In the genomic region with DNA sequence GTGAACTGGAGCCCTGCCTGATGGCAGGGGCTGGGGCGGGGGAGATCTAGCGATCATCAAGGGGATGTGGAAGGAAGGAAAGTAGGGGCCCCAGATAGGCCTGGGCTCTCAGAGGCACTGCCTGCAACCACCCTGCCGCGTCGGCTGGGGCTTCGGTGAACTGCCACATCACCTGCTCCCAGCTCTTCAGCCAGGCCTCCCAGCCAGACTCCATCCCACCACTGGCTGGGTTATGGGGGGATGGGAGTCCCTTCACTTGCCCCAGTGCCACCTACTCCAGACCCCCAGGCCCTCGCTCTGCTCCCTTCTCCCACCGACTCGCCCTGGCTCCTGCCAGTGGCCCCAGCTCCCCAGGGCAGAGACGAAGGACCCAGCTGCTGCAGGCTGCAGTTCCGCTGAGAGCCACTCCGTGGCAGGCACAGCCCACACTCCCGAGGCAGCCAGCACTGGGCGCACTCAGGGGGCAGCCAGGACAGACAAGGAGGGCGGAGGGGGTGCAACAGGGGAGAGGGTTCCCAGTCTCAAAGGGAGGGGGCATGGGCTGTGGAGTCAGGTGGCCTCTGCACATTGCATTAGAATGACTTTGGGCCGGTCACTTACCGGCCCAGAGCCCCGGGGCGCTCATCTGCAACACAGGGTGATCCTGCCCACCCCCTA, we compare ENCODE assay signal across 1 cellular context.
TF ChIP-seq lines count a peak whose summit lies in the region.

No MANE protein-coding gene starts in this region.

TF ChIP-seq in K562, 482 proteins besides CTCF, POLR2A, EP300 and RAD21 (continued from another document and continues in another):
- TF ChIP-seq, protein P1, sequence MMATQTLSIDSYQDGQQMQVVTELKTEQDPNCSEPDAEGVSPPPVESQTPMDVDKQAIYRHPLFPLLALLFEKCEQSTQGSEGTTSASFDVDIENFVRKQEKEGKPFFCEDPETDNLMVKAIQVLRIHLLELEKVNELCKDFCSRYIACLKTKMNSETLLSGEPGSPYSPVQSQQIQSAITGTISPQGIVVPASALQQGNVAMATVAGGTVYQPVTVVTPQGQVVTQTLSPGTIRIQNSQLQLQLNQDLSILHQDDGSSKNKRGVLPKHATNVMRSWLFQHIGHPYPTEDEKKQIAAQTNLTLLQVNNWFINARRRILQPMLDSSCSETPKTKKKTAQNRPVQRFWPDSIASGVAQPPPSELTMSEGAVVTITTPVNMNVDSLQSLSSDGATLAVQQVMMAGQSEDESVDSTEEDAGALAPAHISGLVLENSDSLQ (IDR thresholded peaks at IDR 0.05), result 0 out of 2 replicates have a peak, but pooled peaks have one; percentile 4
- TF ChIP-seq ATF7 (IDR thresholded peaks at IDR 0.05) (peak; percentile 58), POLR2AphosphoS5 (IDR thresholded peaks at IDR 0.05; ENCODE audit: control insufficient read depth, insufficient read depth, low read depth, low read length) (no peak), CBFB (CRISPR knock-in tag; IDR thresholded peaks at IDR 0.05) (peak; percentile 66; the same call in 1 of the 2 replicates), BRD9 (IDR thresholded peaks at IDR 0.05; ENCODE audit: low read depth, partially characterized antibody) (peak; percentile 87), PHF8 (IDR thresholded peaks at IDR 0.05; ENCODE audit: borderline replicate concordance, low read length) (peak; percentile 14; the same call in 1 of the 2 replicates), KDM5B (IDR thresholded peaks at IDR 0.05; ENCODE audit: insufficient replicate concordance, low read depth, low read length) (no peak), ILF3 (IDR thresholded peaks at IDR 0.05; ENCODE audit: borderline replicate concordance) (no peak), GATAD2A (IDR thresholded peaks at IDR 0.05) (0 out of 2 replicates have a peak, but pooled peaks have one; percentile 65), NCOA6 (IDR thresholded peaks at IDR 0.05) (no peak), ZNF175 (CRISPR knock-in tag; IDR thresholded peaks at IDR 0.05; ENCODE audit: low read depth) (0 out of 2 replicates have a peak, but pooled peaks have one; percentile 22), CXXC5 (CRISPR knock-in tag; IDR thresholded peaks at IDR 0.05) (peak; percentile 62), KLF13 (tag; IDR thresholded peaks at IDR 0.05; ENCODE audit: borderline replicate concordance, low read depth) (0 out of 2 replicates have a peak, but pooled peaks have one; percentile 16), CC2D1A (IDR thresholded peaks at IDR 0.05) (peak; percentile 89), HCFC1 (IDR thresholded peaks at IDR 0.05; ENCODE audit: low read depth, low read length) (peak; percentile 36; the same call in 1 of the 2 replicates), KDM1A (IDR thresholded peaks at IDR 0.05) (no peak), SMARCA4 (IDR thresholded peaks at IDR 0.05) (0 out of 2 replicates have a peak, but pooled peaks have one; percentile 12), MECOM (CRISPR knock-in tag; IDR thresholded peaks at IDR 0.05) (0 out of 2 replicates have a peak, but pooled peaks have one; percentile 14), CCNT2 (IDR thresholded peaks at IDR 0.05; ENCODE audit: borderline replicate concordance, extremely low read depth, insufficient read length, low read depth, low read length) (no peak), SMAD1 (IDR thresholded peaks at IDR 0.05; ENCODE audit: low read depth, low read length, partially characterized antibody) (peak; percentile 12), JUNB (CRISPR knock-in tag; conservative IDR thresholded peaks at IDR 0.05) (no peak), PCBP1 (IDR thresholded peaks at IDR 0.05; ENCODE audit: low read depth, low read length, poor library complexity, severe bottlenecking) (peak; percentile 38), ZNF444 (CRISPR knock-in tag; IDR thresholded peaks at IDR 0.05) (no peak), RCOR1 (IDR thresholded peaks at IDR 0.05; ENCODE audit: borderline replicate concordance in 1 of 2, low read depth in 2 of 2, low read length in 2 of 2) (peak in 1 of 2 experiments; percentile 4; a peak in 1 of 4 replicates), ELF1 (tag; IDR thresholded peaks at IDR 0.05) (no peak), SRSF9 (IDR thresholded peaks at IDR 0.05; ENCODE audit: borderline replicate concordance, low read depth, low read length) (no peak), FOS (IDR thresholded peaks at IDR 0.05; ENCODE audit: extremely low read depth, insufficient read length) (no peak), ZNF197 (CRISPR knock-in tag; IDR thresholded peaks at IDR 0.05; ENCODE audit: low read depth) (0 out of 2 replicates have a peak, but pooled peaks have one; percentile 86), MYC (IDR thresholded peaks at IDR 0.05; ENCODE audit: low read depth, low read length) (no peak; the same call in 1 of the 2 replicates), MYC (CRISPR knock-in tag; IDR thresholded peaks at IDR 0.05; ENCODE audit: borderline replicate concordance, low read depth) (peak; percentile 17; the same call in 1 of the 2 replicates), ZC3H8 (IDR thresholded peaks at IDR 0.05) (peak; percentile 8; the same call in 1 of the 2 replicates), NFE2 (IDR thresholded peaks at IDR 0.05; ENCODE audit: low read depth) (peak; percentile 45), ZNF12 (CRISPR knock-in tag; IDR thresholded peaks at IDR 0.05) (no peak), TEAD4 (IDR thresholded peaks at IDR 0.05; ENCODE audit: low read length) (no peak), TEAD4 (CRISPR knock-in tag; IDR thresholded peaks at IDR 0.05; ENCODE audit: borderline replicate concordance) (no peak)
- TF ChIP-seq, protein P2, sequence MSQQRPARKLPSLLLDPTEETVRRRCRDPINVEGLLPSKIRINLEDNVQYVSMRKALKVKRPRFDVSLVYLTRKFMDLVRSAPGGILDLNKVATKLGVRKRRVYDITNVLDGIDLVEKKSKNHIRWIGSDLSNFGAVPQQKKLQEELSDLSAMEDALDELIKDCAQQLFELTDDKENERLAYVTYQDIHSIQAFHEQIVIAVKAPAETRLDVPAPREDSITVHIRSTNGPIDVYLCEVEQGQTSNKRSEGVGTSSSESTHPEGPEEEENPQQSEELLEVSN (IDR thresholded peaks at IDR 0.05; ENCODE audit: borderline replicate concordance in 1 of 2, extremely low read depth in 1 of 2, insufficient read depth in 1 of 2, insufficient read length in 1 of 2, low read depth in 1 of 2, low read length in 1 of 2, poor library complexity in 1 of 2, severe bottlenecking in 1 of 2), result peak in 1 of 2 experiments; percentile 43
- TF ChIP-seq, protein P3, sequence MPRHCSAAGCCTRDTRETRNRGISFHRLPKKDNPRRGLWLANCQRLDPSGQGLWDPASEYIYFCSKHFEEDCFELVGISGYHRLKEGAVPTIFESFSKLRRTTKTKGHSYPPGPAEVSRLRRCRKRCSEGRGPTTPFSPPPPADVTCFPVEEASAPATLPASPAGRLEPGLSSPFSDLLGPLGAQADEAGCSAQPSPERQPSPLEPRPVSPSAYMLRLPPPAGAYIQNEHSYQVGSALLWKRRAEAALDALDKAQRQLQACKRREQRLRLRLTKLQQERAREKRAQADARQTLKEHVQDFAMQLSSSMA (CRISPR knock-in tag; IDR thresholded peaks at IDR 0.05), result no peak
- TF ChIP-seq, protein P4, sequence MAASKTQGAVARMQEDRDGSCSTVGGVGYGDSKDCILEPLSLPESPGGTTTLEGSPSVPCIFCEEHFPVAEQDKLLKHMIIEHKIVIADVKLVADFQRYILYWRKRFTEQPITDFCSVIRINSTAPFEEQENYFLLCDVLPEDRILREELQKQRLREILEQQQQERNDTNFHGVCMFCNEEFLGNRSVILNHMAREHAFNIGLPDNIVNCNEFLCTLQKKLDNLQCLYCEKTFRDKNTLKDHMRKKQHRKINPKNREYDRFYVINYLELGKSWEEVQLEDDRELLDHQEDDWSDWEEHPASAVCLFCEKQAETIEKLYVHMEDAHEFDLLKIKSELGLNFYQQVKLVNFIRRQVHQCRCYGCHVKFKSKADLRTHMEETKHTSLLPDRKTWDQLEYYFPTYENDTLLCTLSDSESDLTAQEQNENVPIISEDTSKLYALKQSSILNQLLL (CRISPR knock-in tag; IDR thresholded peaks at IDR 0.05; ENCODE audit: borderline replicate concordance), result no peak
- TF ChIP-seq, protein P5, sequence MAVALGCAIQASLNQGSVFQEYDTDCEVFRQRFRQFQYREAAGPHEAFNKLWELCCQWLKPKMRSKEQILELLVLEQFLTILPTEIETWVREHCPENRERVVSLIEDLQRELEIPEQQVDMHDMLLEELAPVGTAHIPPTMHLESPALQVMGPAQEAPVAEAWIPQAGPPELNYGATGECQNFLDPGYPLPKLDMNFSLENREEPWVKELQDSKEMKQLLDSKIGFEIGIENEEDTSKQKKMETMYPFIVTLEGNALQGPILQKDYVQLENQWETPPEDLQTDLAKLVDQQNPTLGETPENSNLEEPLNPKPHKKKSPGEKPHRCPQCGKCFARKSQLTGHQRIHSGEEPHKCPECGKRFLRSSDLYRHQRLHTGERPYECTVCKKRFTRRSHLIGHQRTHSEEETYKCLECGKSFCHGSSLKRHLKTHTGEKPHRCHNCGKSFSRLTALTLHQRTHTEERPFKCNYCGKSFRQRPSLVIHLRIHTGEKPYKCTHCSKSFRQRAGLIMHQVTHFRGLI (CRISPR knock-in tag; IDR thresholded peaks at IDR 0.05), result no peak
- TF ChIP-seq, protein P6, sequence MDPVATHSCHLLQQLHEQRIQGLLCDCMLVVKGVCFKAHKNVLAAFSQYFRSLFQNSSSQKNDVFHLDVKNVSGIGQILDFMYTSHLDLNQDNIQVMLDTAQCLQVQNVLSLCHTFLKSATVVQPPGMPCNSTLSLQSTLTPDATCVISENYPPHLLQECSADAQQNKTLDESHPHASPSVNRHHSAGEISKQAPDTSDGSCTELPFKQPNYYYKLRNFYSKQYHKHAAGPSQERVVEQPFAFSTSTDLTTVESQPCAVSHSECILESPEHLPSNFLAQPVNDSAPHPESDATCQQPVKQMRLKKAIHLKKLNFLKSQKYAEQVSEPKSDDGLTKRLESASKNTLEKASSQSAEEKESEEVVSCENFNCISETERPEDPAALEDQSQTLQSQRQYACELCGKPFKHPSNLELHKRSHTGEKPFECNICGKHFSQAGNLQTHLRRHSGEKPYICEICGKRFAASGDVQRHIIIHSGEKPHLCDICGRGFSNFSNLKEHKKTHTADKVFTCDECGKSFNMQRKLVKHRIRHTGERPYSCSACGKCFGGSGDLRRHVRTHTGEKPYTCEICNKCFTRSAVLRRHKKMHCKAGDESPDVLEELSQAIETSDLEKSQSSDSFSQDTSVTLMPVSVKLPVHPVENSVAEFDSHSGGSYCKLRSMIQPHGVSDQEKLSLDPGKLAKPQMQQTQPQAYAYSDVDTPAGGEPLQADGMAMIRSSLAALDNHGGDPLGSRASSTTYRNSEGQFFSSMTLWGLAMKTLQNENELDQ (CRISPR knock-in tag; IDR thresholded peaks at IDR 0.05; ENCODE audit: borderline replicate concordance), result 0 out of 2 replicates have a peak, but pooled peaks have one; percentile 57
- TF ChIP-seq, protein P7, sequence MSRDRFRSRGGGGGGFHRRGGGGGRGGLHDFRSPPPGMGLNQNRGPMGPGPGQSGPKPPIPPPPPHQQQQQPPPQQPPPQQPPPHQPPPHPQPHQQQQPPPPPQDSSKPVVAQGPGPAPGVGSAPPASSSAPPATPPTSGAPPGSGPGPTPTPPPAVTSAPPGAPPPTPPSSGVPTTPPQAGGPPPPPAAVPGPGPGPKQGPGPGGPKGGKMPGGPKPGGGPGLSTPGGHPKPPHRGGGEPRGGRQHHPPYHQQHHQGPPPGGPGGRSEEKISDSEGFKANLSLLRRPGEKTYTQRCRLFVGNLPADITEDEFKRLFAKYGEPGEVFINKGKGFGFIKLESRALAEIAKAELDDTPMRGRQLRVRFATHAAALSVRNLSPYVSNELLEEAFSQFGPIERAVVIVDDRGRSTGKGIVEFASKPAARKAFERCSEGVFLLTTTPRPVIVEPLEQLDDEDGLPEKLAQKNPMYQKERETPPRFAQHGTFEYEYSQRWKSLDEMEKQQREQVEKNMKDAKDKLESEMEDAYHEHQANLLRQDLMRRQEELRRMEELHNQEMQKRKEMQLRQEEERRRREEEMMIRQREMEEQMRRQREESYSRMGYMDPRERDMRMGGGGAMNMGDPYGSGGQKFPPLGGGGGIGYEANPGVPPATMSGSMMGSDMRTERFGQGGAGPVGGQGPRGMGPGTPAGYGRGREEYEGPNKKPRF (IDR thresholded peaks at IDR 0.05; ENCODE audit: low read depth, low read length), result no peak
- TF ChIP-seq, protein P8, sequence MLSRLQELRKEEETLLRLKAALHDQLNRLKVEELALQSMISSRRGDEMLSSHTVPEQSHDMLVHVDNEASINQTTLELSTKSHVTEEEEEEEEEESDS (CRISPR knock-in tag; IDR thresholded peaks at IDR 0.05), result no peak
- TF ChIP-seq, protein P9, sequence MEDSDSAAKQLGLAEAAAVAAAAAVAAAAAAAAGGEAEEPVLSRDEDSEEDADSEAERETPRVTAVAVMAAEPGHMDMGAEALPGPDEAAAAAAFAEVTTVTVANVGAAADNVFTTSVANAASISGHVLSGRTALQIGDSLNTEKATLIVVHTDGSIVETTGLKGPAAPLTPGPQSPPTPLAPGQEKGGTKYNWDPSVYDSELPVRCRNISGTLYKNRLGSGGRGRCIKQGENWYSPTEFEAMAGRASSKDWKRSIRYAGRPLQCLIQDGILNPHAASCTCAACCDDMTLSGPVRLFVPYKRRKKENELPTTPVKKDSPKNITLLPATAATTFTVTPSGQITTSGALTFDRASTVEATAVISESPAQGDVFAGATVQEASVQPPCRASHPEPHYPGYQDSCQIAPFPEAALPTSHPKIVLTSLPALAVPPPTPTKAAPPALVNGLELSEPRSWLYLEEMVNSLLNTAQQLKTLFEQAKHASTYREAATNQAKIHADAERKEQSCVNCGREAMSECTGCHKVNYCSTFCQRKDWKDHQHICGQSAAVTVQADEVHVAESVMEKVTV (CRISPR knock-in tag; IDR thresholded peaks at IDR 0.05), result peak; percentile 97
- TF ChIP-seq, protein P10, sequence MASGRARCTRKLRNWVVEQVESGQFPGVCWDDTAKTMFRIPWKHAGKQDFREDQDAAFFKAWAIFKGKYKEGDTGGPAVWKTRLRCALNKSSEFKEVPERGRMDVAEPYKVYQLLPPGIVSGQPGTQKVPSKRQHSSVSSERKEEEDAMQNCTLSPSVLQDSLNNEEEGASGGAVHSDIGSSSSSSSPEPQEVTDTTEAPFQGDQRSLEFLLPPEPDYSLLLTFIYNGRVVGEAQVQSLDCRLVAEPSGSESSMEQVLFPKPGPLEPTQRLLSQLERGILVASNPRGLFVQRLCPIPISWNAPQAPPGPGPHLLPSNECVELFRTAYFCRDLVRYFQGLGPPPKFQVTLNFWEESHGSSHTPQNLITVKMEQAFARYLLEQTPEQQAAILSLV (tag; IDR thresholded peaks at IDR 0.05), result no peak
